Comparison of ENCODE assay signal across 18 cellular contexts in genomic region chr22:24076091-24076867, GRCh38.
A peak's percentile ranks its signal among the peaks of the same experiment; 100 is the strongest.
DNase-seq lines count a peak whose midpoint lies in the region; ATAC-seq, FAIRE-seq and TF ChIP-seq lines count a peak whose summit lies in the region.
"Had no signal": no experiment of that assay in that cellular context is flagged by ENCODE, and none has a peak within 500 bp of the region (broad histone marks: within the 10 kb centered on the region; RNA-seq: fewer than 3 reads in every experiment).

No MANE protein-coding gene starts in this region.

- H3K9me3 ChIP-seq in RWPE2 (ENCODE audit: severe bottlenecking): no peaks in the 10 kb centered on the region
- H3K9me3 ChIP-seq: Caco-2, Peyer's patch had no signal

- peaks cover 49% of the 10 kb centered on the region for H3K36me3 ChIP-seq in RWPE2 (ENCODE audit: low read depth)

- ATAC-seq in RWPE2 (ENCODE audit: low read depth) (peak; percentile 27; the same call in 1 of the 3 replicates), foreskin keratinocyte (peak; percentile 58), HG02870 (IDR thresholded peaks at IDR 0.05; ENCODE audit: unreplicated experiment) (no peak)
- ATAC-seq: HepG2 had no signal

- TF ChIP-seq CTCF in RWPE2 (IDR thresholded peaks at IDR 0.05; ENCODE audit: poor library complexity, severe bottlenecking): no peak
- no peak for TF ChIP-seq CTCF in foreskin keratinocyte (conservative IDR thresholded peaks at IDR 0.05)

- H3K4me1 ChIP-seq in RWPE2 (ENCODE audit: insufficient read depth, poor library complexity, severe bottlenecking): no peaks in the 10 kb centered on the region
- H3K4me1 ChIP-seq in foreskin keratinocyte: no peaks in the 10 kb centered on the region
- H3K4me1 ChIP-seq: Caco-2, Peyer's patch had no signal

- H3K27me3 ChIP-seq in RWPE2 (ENCODE audit: insufficient read depth, poor library complexity, severe bottlenecking): no peaks in the 10 kb centered on the region
- H3K27me3 ChIP-seq in foreskin keratinocyte: no peaks in the 10 kb centered on the region
- H3K27me3 ChIP-seq: Peyer's patch had no signal

- FAIRE-seq in urothelium cell line (lab: Jason Lieb, UNC): peak; percentile 63
- FAIRE-seq: HepG2 had no signal

- H3K4me3 ChIP-seq in RWPE2 (ENCODE audit: severe bottlenecking): no peak overlapping the region
- H3K4me3 ChIP-seq: Peyer's patch had no signal

- H3K27ac ChIP-seq in RWPE2 (ENCODE audit: poor library complexity, severe bottlenecking): no peak overlapping the region
- no peak overlapping the region for H3K27ac ChIP-seq in foreskin keratinocyte
- H3K27ac ChIP-seq: C4-2B, Peyer's patch had no signal

- DNase-seq in activated effector memory CD4-positive, alpha-beta T cell treated with anti-CD3 and anti-CD28 coated beads, Interleukin-2, amount 50 U/mL, for 16 hours: peak; percentile 34
- DNase-seq in activated effector memory CD4-positive, alpha-beta T cell treated with Interleukin-2 at 50 U/mL for 16 hours: no peak
- DNase-seq in RWPE2 (ENCODE audit: low spot score): no peak
- peak; percentile 16 to 56 for DNase-seq in foreskin keratinocyte
- DNase-seq in urothelium cell line (ENCODE audit: low spot score): no peak
- no peak for DNase-seq in activated naive CD4-positive, alpha-beta T cell treated with Interleukin-2 at 50 U/mL for 16 hours
- DNase-seq in NCI-H345 treated with DMSO at 0.1 percent for 48 hours (lab: John Stamatoyannopoulos, UW; ENCODE audit: unreplicated experiment): no peak
- DNase-seq: Caco-2, GOT3, MM.1S, NCI-H1105, NCI-H1930, NCI-H510A treated with DMSO at 0.1 percent for 48 hours, SIG-M5 had no signal

Comparison
In these comparisons a context has a peak if more than half of its experiments do, and no peak if none do; other contexts are left out.
1. DNase-seq: peak in activated effector memory CD4-positive, alpha-beta T cell treated with anti-CD3 and anti-CD28 coated beads, Interleukin-2, amount 50 U/mL, for 16 hours (single experiment) and foreskin keratinocyte (2 of 2); none in activated effector memory CD4-positive, alpha-beta T cell treated with Interleukin-2 at 50 U/mL for 16 hours (single experiment), RWPE2 (single experiment), urothelium cell line (single experiment), activated naive CD4-positive, alpha-beta T cell treated with Interleukin-2 at 50 U/mL for 16 hours (single experiment) and NCI-H345 treated with DMSO at 0.1 percent for 48 hours (single experiment).